Comparison of ENCODE assay signal across 8 cellular contexts in genomic region chr17:73092518-73093135, GRCh38. TPM values are rescaled to one million over a fixed set of nuclear protein-coding genes. Genes with fewer than 3 reads are reported as not detected.
DNase-seq lines count a peak whose midpoint lies in the region; ATAC-seq, FAIRE-seq and TF ChIP-seq lines count a peak whose summit lies in the region.

SLC39A11 (minus strand) TSS chr17:73092688; CDS start chr17:73088764, 3,924 bp downstream.

- peaks cover 31% of the 10 kb centered on the region for H3K4me1 ChIP-seq in left ventricle myocardium inferior
- H3K4me1 ChIP-seq in prostate gland (replicated peaks) = peaks cover 3% of the 10 kb centered on the region
- no peaks in the 10 kb centered on the region for H3K4me1 ChIP-seq in urinary bladder (ENCODE audit: insufficient read depth)

- no peaks in the 10 kb centered on the region for H3K27me3 ChIP-seq in left ventricle myocardium inferior (ENCODE audit: low read depth)
- no peaks in the 10 kb centered on the region for H3K27me3 ChIP-seq in prostate gland (replicated peaks; ENCODE audit: insufficient read depth)

- DNase-seq in GM12892 (ENCODE audit: insufficient read length) = peak; percentile 88
- DNase-seq in NCI-H1436 treated with DMSO at 0.1 percent for 48 hours (lab: John Stamatoyannopoulos, UW) = peak; percentile 63
- peak; percentile 65 for DNase-seq in amniotic stem cell (lab: John Stamatoyannopoulos, UW)
- peak; percentile 91 for DNase-seq in left ventricle myocardium inferior
- DNase-seq in prostate gland (ENCODE audit: low spot score) = peak; percentile 87

- TF ChIP-seq POLR2A in GM12892 (IDR thresholded peaks at IDR 0.05; ENCODE audit: low read depth, low read length) (peak; percentile 87), prostate gland (IDR thresholded peaks at IDR 0.05) (no peak)

- ATAC-seq in HG02840 (IDR thresholded peaks at IDR 0.05; ENCODE audit: low FRiP score, unreplicated experiment) = peak; percentile 89

- intact Hi-C loops in T-helper 1 cell treated with Interleukin-12 subunit alpha and Interleukin-12 subunit beta and Interleukin-4 antibody, amounts not matched to agents 30 ng/mL and 1 ng/mL, for 36 hours (cut with micrococcal nuclease) = loop anchor here (1.0 to 5.0 kb wide), 9 partner anchors 64 to 532 kb away; partner anchors contain the start of gene CDC42EP4
- intact Hi-C loops in left ventricle myocardium inferior (cut with micrococcal nuclease) = no loop called here
- intact Hi-C loops in prostate gland (cut with DNase I) = loop anchor here (5.0 kb wide), 1 partner anchor 110 kb away; no protein-coding TSS in a partner anchor

- peak within 1 kb of the TSS; percentile 69 for H3K27ac ChIP-seq in left ventricle myocardium inferior (replicated peaks)
- peak within 1 kb of the TSS; percentile 52 to 53 for H3K27ac ChIP-seq in prostate gland
- no peak within 1 kb of the TSS for H3K27ac ChIP-seq in urinary bladder (ENCODE audit: low read depth)

- H3K36me3 ChIP-seq in left ventricle myocardium inferior (peaks cover 8% of the 10 kb centered on the region), prostate gland (no peaks in the 10 kb centered on the region), urinary bladder (ENCODE audit: insufficient read depth) (peaks cover 1% of the 10 kb centered on the region)

- 10% methylated on average over 23 of the region's 23 CpGs for WGBS in prostate gland
- 12% methylated on average over 23 of the region's 23 CpGs for WGBS in urinary bladder

- H3K4me3 ChIP-seq in left ventricle myocardium inferior (peak within 1 kb of the TSS; percentile 80), prostate gland (peak within 1 kb of the TSS; percentile 43 to 47), urinary bladder (ENCODE audit: low read depth, low read length) (peak within 1 kb of the TSS; percentile 59)

- H3K9me3 ChIP-seq in left ventricle myocardium inferior (replicated peaks) = no peaks in the 10 kb centered on the region
- no peaks in the 10 kb centered on the region for H3K9me3 ChIP-seq in prostate gland

- peak; percentile 98 for FAIRE-seq in GM12892 (lab: Jason Lieb, UNC)

- peak; percentile 8 for TF ChIP-seq CTCF in left ventricle myocardium inferior (IDR thresholded peaks at IDR 0.05; ENCODE audit: borderline replicate concordance)
- no peak for TF ChIP-seq CTCF in prostate gland (IDR thresholded peaks at IDR 0.05)

RNA-seq across cellular contexts. Expression of gene SLC39A11, which starts in this region (rescaled TPM):
- 11.5 TPM for polyA plus RNA-seq in GM12892 (2012; ENCODE audit: missing spikeins)
- 27.5 and 27.9 TPM in 2 replicates for total RNA-seq in T-helper 1 cell treated with Interleukin-12 subunit alpha and Interleukin-12 subunit beta and Interleukin-4 antibody, amounts not matched to agents 30 ng/mL and 1 ng/mL, for 36 hours
- total RNA-seq in left ventricle myocardium inferior (6.4 TPM), prostate gland (10 to 100 TPM; 15.1 to 29.7 TPM), urinary bladder (23.8 TPM)
- polyA plus RNA-seq in urinary bladder = 9.4 TPM
